Comparison of ENCODE assay signal across 22 cellular contexts in the genomic region with DNA sequence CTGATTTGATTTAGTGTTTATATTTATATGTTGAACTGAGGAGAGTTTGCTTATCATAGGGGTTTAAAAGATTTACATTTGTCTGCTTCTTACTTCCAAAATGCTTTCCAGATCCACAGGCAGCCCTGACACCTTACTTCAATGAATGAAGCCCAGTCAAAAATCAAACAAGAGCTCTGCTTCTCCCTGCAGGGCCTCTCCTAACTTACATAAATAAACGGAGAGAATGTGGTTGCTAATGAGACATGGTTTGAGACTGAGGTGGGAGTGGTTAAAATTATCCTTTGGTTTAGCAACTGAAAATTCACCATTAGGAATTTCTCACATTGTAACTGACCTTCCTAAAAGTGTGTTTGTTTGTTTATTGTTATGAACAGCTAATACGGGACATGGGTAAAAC.
A peak's percentile ranks its signal among the peaks of the same experiment; 100 is the strongest.
DNase-seq lines count a peak whose midpoint lies in the region; ATAC-seq, FAIRE-seq and TF ChIP-seq lines count a peak whose summit lies in the region.
"Had no signal": no experiment of that assay in that cellular context is flagged by ENCODE, and none has a peak within 500 bp of the region (broad histone marks: within the 10 kb centered on the region; RNA-seq: fewer than 3 reads in every experiment).

No MANE protein-coding gene starts in this region.

- ATAC-seq in esophagus mucosa: no peak
- ATAC-seq: GM12878, HCT116 had no signal

- CTCF ChIA-PET in H1 (lab: Charles Lee; ENCODE audit: partially characterized antibody): interaction anchor here (0.7 to 1.7 kb wide), 4 partner anchors 19 to 90 kb away, joined by 3 to 14 read pairs (median 4); no protein-coding TSS in a partner anchor

- no peak overlapping the region for H4K8ac ChIP-seq in H1 (ENCODE audit: extremely low read depth, insufficient read depth, low read length)

- no peak for TF ChIP-seq POLR2A in H1 (IDR thresholded peaks at IDR 0.05; ENCODE audit: control extremely low read depth in 1 of 2, low read depth in 2 of 2, low read length in 2 of 2)

- H3K9ac ChIP-seq in H1 (replicated peaks in 1 of 4; ENCODE audit: extremely low read depth in 1 of 4, low read depth in 3 of 4, low read length in 3 of 4): no peak overlapping the region

- H4K91ac ChIP-seq in H1 (replicated peaks; ENCODE audit: insufficient read length, low read length): no peak overlapping the region

- H2AFZ ChIP-seq in H1 (ENCODE audit: low read length): no peak overlapping the region

- H4K5ac ChIP-seq in H1 (ENCODE audit: insufficient read length, low read depth, low read length): no peak overlapping the region

- H3K4ac ChIP-seq in H1 (replicated peaks; ENCODE audit: insufficient read length, low read depth, low read length): no peak overlapping the region

- no peak overlapping the region for H3K14ac ChIP-seq in H1 (ENCODE audit: insufficient read length)

- H3K79me2 ChIP-seq in H1 (ENCODE audit: control insufficient read depth in 1 of 2, insufficient read depth in 2 of 2, low read length in 2 of 2): no peaks in the 10 kb centered on the region

- H3K79me1 ChIP-seq in H1 (ENCODE audit: low read depth, low read length): no peaks in the 10 kb centered on the region

- no peaks in the 10 kb centered on the region; a peak in 2 of 7 replicates for H3K4me1 ChIP-seq in H1 (replicated peaks in 1 of 4; ENCODE audit: control insufficient read depth in 3 of 4, insufficient read depth in 4 of 4, low read length in 3 of 4)
- H3K4me1 ChIP-seq: Peyer's patch, SJSA1 had no signal

- no peak overlapping the region for H3K18ac ChIP-seq in H1 (ENCODE audit: extremely low read depth, low read length)

- H3K56ac ChIP-seq in H1 (replicated peaks; ENCODE audit: insufficient read length, low read depth, low read length): no peak overlapping the region

- no peak overlapping the region for H2BK5ac ChIP-seq in H1 (ENCODE audit: low read depth, low read length)

- H2BK20ac ChIP-seq in H1 (ENCODE audit: low read length): no peak overlapping the region

- H3K27me3 ChIP-seq in H1 (replicated peaks in 1 of 4; ENCODE audit: control insufficient read depth in 3 of 4, extremely low read depth in 1 of 4, insufficient read depth in 3 of 4, low read length in 3 of 4): no peaks in the 10 kb centered on the region
- H3K27me3 ChIP-seq: BE2C, MG63, Peyer's patch, SJSA1 had no signal

- no peak overlapping the region for H2AK5ac ChIP-seq in H1 (ENCODE audit: low read depth, low read length)

- no peaks in the 10 kb centered on the region for H3K23me2 ChIP-seq in H1 (ENCODE audit: low read depth, low read length)

- H3K4me2 ChIP-seq in H1 (ENCODE audit: insufficient read depth in 1 of 2, low read depth in 2 of 2, low read length in 2 of 2): no peak overlapping the region

- WGBS in H1 (ENCODE audit: extremely low coverage in 1 of 2, insufficient coverage in 1 of 2, insufficient read length in 1 of 2, insufficient replicate concordance in 2 of 2, low coverage in 1 of 2, low lambda C conversion rate in 2 of 2, missing lambda C conversion rate in 1 of 2), 2 experiments: 56% methylated on average over 2 of the region's 2 CpGs; no CpG with 5 or more reads in 1 of the 2 experiments

- no peak overlapping the region for H3K27ac ChIP-seq in H1 (ENCODE audit: low read depth, low read length)
- H3K27ac ChIP-seq: Peyer's patch, SJSA1 had no signal

- peaks cover 0 to 4% of the 10 kb centered on the region in 2 experiments; a peak in 1 of 4 replicates for H3K9me3 ChIP-seq in H1 (ENCODE audit: insufficient read depth in 2 of 2, low read depth in 1 of 2, low read length in 1 of 2)
- H3K9me3 ChIP-seq: BE2C, Peyer's patch, SJSA1 had no signal

- TF ChIP-seq CTCF in H1 (IDR thresholded peaks at IDR 0.05; ENCODE audit: control extremely low read depth in 1 of 3, insufficient read depth in 1 of 3, low read depth in 1 of 3, low read length in 3 of 3): no peak

- no peaks in the 10 kb centered on the region for H3K36me3 ChIP-seq in H1 (ENCODE audit: control insufficient read depth in 2 of 4, insufficient read depth in 4 of 4, low read length in 3 of 4)
- H3K36me3 ChIP-seq: BE2C, MG63, Peyer's patch, SJSA1 had no signal

- H2BK12ac ChIP-seq in H1 (ENCODE audit: low read depth, low read length): no peak overlapping the region

- no peak overlapping the region for H3K4me3 ChIP-seq in H1 (ENCODE audit: extremely low read depth in 1 of 4, insufficient read depth in 2 of 4, low read depth in 3 of 4, low read length in 4 of 4)
- H3K4me3 ChIP-seq: GM12878, MG63, Peyer's patch, SJSA1 had no signal

- no peak overlapping the region for H2BK120ac ChIP-seq in H1 (replicated peaks; ENCODE audit: low read depth, low read length)

- TF ChIP-seq EP300 in H1 (IDR thresholded peaks at IDR 0.05; ENCODE audit: borderline replicate concordance in 1 of 2, low read depth in 2 of 2, low read length in 2 of 2): no peak

- FAIRE-seq in H1 (lab: Jason Lieb, UNC): peak; percentile 45
- FAIRE-seq: A204.1, GM12878 had no signal

- peak; percentile 22 for DNase-seq in NCI-H748 (lab: John Stamatoyannopoulos, UW; ENCODE audit: unreplicated experiment)
- no peak for DNase-seq in NCI-H748 treated with DMSO at 0.1 percent for 48 hours (lab: John Stamatoyannopoulos, UW)
- peak; percentile 18 for DNase-seq in NCI-H2171 (lab: John Stamatoyannopoulos, UW)
- DNase-seq in H1 (ENCODE audit: low read depth in 1 of 2, low spot score in 2 of 2): no peak
- no peak for DNase-seq in NCI-H128 (lab: John Stamatoyannopoulos, UW; ENCODE audit: unreplicated experiment)
- DNase-seq in MV-4-11 (lab: John Stamatoyannopoulos, UW): no peak
- DNase-seq: BE2C; CD4-positive, CD25-positive, alpha-beta regulatory T cell; DMS153; EL; Kasumi-1; MG63; NCI-H1092; NCI-H2081 treated with DMSO at 0.1 percent for 48 hours; NCI-H446 treated with DMSO at 0.1 percent for 48 hours; NK-92 treated with Interleukin-12 subunit alpha and Interleukin-12 subunit beta, amount 100 ng/mL, for 24 hours; Peyer's patch had no signal

- H3K23ac ChIP-seq in H1 (ENCODE audit: insufficient read length): no peak overlapping the region

- POLR2A ChIA-PET in H1 (lab: Charles Lee; ENCODE audit: partially characterized antibody): no interaction called here

- no peaks in the 10 kb centered on the region for H4K20me1 ChIP-seq in H1 (replicated peaks in 1 of 2; ENCODE audit: control insufficient read depth in 1 of 2, insufficient read depth in 2 of 2, low read length in 2 of 2)

- peak in 1 of 2 experiments; percentile 17; a peak in 1 of 4 replicates for TF ChIP-seq RAD21 in H1 (IDR thresholded peaks at IDR 0.05 in 1 of 2, conservative IDR thresholded peaks at IDR 0.05 in 1 of 2; ENCODE audit: low read depth in 2 of 2, low read length in 2 of 2)

- H2BK15ac ChIP-seq in H1 (ENCODE audit: low read length): no peak overlapping the region

TF ChIP-seq in H1, 55 proteins besides CTCF, POLR2A, EP300 and RAD21:
- TF ChIP-seq TAF1 (IDR thresholded peaks at IDR 0.05; ENCODE audit: low read depth, low read length) (no peak), SIRT6 (IDR thresholded peaks at IDR 0.05; ENCODE audit: low read length) (no peak), BCL11A (IDR thresholded peaks at IDR 0.05; ENCODE audit: low read depth in 2 of 2, low read length in 2 of 2) (no peak)

Comparison
In these comparisons a context has a peak if more than half of its experiments do, and no peak if none do; other contexts are left out.
1. DNase-seq: peak in NCI-H748 (single experiment) and NCI-H2171 (single experiment); none in NCI-H748 treated with DMSO at 0.1 percent for 48 hours (single experiment), H1 (0 of 2), NCI-H128 (single experiment) and MV-4-11 (single experiment).